1 cellular context compared by ENCODE assay signal in the genomic region with DNA sequence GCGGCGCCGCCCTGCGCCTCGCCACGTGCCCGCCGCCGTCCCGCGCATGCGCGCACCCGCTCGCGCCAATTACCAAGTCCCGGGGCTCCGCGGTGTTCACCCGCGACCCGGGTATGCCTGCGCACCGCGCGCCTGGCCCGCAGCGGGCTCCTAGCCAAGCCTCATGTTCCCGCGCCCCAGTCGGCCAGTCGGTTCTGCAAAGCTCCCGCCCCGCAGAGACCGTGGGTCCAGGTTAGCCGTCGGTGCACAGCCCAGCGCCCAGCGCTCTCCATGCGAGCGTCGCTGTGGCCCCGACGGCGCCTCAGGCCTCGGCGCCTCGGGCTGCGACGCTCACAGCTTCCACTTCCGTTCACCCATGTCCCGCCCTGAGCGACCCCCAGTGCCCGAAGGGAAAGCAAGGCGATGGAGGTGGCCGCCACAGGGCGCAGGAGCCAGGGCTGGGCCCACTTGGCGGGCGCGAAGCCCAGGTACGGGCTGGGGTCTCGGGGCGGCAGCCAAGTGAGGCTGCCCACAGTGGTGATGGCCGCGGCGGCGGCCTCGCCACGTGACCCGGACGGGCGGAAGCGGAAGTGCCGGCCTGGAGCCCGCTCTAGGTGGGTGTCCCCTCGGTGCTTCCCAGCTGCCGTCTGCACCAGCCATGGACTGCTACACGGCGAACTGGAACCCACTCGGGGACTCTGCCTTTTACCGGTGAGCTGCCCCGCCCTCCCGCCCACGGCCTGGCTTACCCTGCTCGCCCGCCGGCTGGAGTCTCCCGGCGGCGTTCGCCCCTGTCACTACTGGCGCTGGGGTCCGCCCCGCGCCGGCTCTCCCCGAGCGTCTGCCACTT.
TF ChIP-seq lines count a peak whose summit lies in the region.

A gene with protein sequence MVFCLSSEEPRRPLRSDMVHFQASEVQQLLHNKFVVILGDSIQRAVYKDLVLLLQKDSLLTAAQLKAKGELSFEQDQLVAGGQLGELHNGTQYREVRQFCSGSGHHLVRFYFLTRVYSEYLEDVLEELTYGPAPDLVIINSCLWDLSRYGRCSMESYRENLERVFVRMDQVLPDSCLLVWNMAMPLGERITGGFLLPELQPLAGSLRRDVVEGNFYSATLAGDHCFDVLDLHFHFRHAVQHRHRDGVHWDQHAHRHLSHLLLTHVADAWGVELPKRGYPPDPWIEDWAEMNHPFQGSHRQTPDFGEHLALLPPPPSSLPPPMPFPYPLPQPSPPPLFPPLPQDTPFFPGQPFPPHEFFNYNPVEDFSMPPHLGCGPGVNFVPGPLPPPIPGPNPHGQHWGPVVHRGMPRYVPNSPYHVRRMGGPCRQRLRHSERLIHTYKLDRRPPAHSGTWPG (minus strand): TSS at position 518 of the 829 bp plus-strand sequence. CDS start 743 bp downstream, outside the sequence.
TSS of gene VPS16 (plus strand) at position 608 of the 829 bp plus-strand sequence. CDS start at position 638, 30 bp downstream.

TF ChIP-seq in IMR-90, 13 proteins besides CTCF, POLR2A, EP300 and RAD21:
- TF ChIP-seq CHD1 (IDR thresholded peaks at IDR 0.05; ENCODE audit: low read depth, low read length) (no peak), USF2 (IDR thresholded peaks at IDR 0.05; ENCODE audit: low read depth, low read length) (peak; percentile 98), BHLHE40 (IDR thresholded peaks at IDR 0.05; ENCODE audit: low read depth, low read length) (peak; percentile 47; the same call in 1 of the 2 replicates), FOS (IDR thresholded peaks at IDR 0.05; ENCODE audit: low read depth, low read length) (no peak), MAFK (IDR thresholded peaks at IDR 0.05; ENCODE audit: low read depth, low read length) (no peak)
- TF ChIP-seq, protein P1, sequence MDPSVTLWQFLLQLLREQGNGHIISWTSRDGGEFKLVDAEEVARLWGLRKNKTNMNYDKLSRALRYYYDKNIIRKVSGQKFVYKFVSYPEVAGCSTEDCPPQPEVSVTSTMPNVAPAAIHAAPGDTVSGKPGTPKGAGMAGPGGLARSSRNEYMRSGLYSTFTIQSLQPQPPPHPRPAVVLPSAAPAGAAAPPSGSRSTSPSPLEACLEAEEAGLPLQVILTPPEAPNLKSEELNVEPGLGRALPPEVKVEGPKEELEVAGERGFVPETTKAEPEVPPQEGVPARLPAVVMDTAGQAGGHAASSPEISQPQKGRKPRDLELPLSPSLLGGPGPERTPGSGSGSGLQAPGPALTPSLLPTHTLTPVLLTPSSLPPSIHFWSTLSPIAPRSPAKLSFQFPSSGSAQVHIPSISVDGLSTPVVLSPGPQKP (IDR thresholded peaks at IDR 0.05; ENCODE audit: borderline replicate concordance, low read depth, low read length): no peak
